Comparison of ENCODE assay signal across 1 cellular context in the genomic region with DNA sequence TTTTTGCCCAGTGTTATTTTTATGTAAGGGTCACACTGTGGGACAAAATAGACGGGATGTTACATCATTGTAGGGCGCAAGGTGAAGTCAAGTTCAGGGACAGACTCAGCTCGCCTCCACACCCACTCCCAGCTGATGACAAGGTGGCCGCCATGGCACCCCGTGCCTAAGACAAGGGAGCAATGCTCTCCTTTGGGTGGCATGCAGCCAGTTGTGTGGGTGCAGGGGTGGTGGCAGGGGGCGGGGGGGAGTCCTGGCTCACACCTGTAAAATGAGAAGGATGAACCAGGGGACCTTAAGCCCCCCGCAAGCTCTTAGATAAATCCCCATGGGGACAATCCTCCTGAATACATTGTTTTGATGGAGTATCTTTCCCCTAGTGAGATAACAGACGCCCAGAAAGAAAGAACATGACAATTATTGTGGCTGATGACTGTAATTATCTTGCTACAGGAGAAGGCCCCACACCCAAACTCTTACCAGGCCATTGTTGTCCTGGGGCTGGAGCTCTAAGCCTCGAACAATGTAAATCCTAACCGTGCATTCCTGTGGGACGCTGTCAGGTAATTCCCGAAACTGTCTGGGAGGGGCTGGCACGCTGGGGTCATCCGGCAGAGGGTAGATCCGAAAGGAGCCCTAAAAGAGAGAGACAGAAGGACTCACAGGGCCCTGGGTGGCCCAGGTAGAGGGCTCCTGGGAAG.
A peak's percentile ranks its signal among the peaks of the same experiment; 100 is the strongest.
TF ChIP-seq lines count a peak whose summit lies in the region.

No MANE protein-coding gene starts in this region.

TF ChIP-seq in H1, 55 proteins besides CTCF, POLR2A, EP300 and RAD21:
- TF ChIP-seq JUND (IDR thresholded peaks at IDR 0.05; ENCODE audit: low read length) (peak; percentile 75; the same call in 1 of the 2 replicates), TEAD4 (IDR thresholded peaks at IDR 0.05; ENCODE audit: low read depth, low read length) (peak; percentile 65; the same call in 1 of the 2 replicates), CREB1 (IDR thresholded peaks at IDR 0.05) (no peak), CBX8 (IDR thresholded peaks at IDR 0.05; ENCODE audit: borderline replicate concordance, low read depth, low read length) (no peak), BRCA1 (IDR thresholded peaks at IDR 0.05; ENCODE audit: low read depth, low read length) (no peak), GTF2F1 (IDR thresholded peaks at IDR 0.05; ENCODE audit: borderline replicate concordance, low read depth, low read length) (no peak)
- TF ChIP-seq, protein P1, sequence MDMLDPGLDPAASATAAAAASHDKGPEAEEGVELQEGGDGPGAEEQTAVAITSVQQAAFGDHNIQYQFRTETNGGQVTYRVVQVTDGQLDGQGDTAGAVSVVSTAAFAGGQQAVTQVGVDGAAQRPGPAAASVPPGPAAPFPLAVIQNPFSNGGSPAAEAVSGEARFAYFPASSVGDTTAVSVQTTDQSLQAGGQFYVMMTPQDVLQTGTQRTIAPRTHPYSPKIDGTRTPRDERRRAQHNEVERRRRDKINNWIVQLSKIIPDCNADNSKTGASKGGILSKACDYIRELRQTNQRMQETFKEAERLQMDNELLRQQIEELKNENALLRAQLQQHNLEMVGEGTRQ (IDR thresholded peaks at IDR 0.05; ENCODE audit: low read length), result no peak
